25 cellular contexts compared by ENCODE assay signal in the genomic region with DNA sequence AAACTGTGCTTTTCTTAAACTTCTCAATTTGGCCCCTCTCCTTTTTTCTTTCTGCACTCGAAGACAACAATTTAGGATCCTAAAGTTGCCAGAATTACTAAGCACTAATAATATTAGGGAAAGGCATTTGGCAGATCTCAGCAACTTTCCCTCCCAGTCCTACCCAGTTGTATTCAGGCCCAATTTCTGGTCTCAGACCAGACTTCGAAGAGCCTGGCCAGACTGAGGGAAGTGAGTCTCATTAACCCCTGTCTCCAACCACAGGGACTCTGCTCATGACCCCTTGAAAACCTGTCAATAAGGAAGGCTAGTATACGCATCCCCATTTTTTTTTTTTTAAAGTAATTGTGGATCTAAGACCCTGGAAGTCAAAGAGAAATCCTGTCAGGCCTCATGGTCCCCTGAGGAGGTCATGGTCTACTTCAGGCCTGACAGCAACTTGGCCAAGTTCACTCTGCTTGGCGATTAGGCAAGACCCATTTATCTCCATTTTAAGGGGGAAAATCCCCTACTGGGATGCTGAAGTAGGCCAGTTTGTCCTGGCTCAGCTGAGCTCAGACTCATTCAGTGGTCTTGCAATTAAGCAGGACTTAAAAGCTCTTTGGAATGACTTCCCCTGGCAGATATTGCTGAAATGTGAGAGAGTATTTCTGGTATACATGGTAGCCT.
"Had no signal": no experiment of that assay in that cellular context is flagged by ENCODE, and none has a peak within 500 bp of the region (broad histone marks: within the 10 kb centered on the region; RNA-seq: fewer than 3 reads in every experiment).

No MANE protein-coding gene starts in this region.

- ATAC-seq: activated CD4-positive, alpha-beta T cell treated with anti-CD3 and anti-CD28 coated beads for 36 hours; activated CD8-positive, alpha-beta T cell treated with anti-CD3 and anti-CD28 coated beads, Interleukin-2, amount 10 ng/mL, durations not matched to agents 7 days and 5 days; left lung; mucosa of descending colon; natural killer cell treated with Interleukin-12 subunit alpha and Interleukin-12 subunit beta and Interleukin-15 and Interleukin-18, amount 100 ng/mL, for 72 hours; T-cell had no signal

- H3K27ac Mint-ChIP-seq: activated CD4-positive, alpha-beta T cell treated with anti-CD3 and anti-CD28 coated beads for 36 hours; activated CD8-positive, alpha-beta T cell treated with anti-CD3 and anti-CD28 coated beads, Interleukin-2, amount 10 ng/mL, durations not matched to agents 7 days and 5 days; activated naive CD4-positive, alpha-beta T cell treated with anti-CD3 and anti-CD28 coated beads for 36 hours; activated naive CD8-positive, alpha-beta T cell treated with anti-CD3 and anti-CD28 coated beads for 36 hours; activated T-helper 1 cell treated with anti-CD3 and anti-CD28 coated beads, Interleukin-12 subunit alpha, Interleukin-12 subunit beta, Interleukin-2, Interleukin-4 antibody, amounts not matched to agents 30 ng/mL and 10 ng/mL and 1 ng/mL, durations not matched to agents 14 hours and 24 hours and 36 hours; progenitor cell of endocrine pancreas had no signal

- H3K36me3 ChIP-seq: adrenal gland, ascending aorta, cardiac muscle cell, left lung, suprapubic skin, tibial nerve had no signal

- H3K27me3 Mint-ChIP-seq: activated naive CD8-positive, alpha-beta T cell treated with anti-CD3 and anti-CD28 coated beads for 36 hours; natural killer cell treated with Interleukin-12 subunit alpha and Interleukin-12 subunit beta and Interleukin-15 and Interleukin-18, amount 100 ng/mL, for 72 hours; T-cell had no signal

- H3K4me1 ChIP-seq: adrenal gland, ascending aorta, left lung, suprapubic skin, tibial nerve had no signal

- H3K4me3 Mint-ChIP-seq: activated CD4-positive, alpha-beta T cell treated with anti-CD3 and anti-CD28 coated beads for 36 hours; activated CD8-positive, alpha-beta T cell treated with anti-CD3 and anti-CD28 coated beads, Interleukin-2, amount 10 ng/mL, durations not matched to agents 7 days and 5 days; activated naive CD4-positive, alpha-beta T cell treated with anti-CD3 and anti-CD28 coated beads for 36 hours; activated naive CD8-positive, alpha-beta T cell treated with anti-CD3 and anti-CD28 coated beads for 36 hours; activated T-helper 1 cell treated with anti-CD3 and anti-CD28 coated beads, Interleukin-12 subunit alpha, Interleukin-12 subunit beta, Interleukin-2, Interleukin-4 antibody, amounts not matched to agents 30 ng/mL and 10 ng/mL and 1 ng/mL, durations not matched to agents 14 hours and 24 hours and 36 hours; brain; natural killer cell treated with Interleukin-12 subunit alpha and Interleukin-12 subunit beta and Interleukin-15 and Interleukin-18, amount 100 ng/mL, for 72 hours; T-cell had no signal

- H3K9me3 ChIP-seq: adrenal gland, ascending aorta, left lung, mucosa of descending colon, suprapubic skin, tibial nerve had no signal

- DNase-seq: activated CD4-positive, alpha-beta T cell treated with anti-CD3 and anti-CD28 coated beads for 36 hours; activated CD4-positive, CD25-positive, alpha-beta regulatory T cell; activated CD8-positive, alpha-beta T cell treated with anti-CD3 and anti-CD28 coated beads, Interleukin-2, amount 10 ng/mL, durations not matched to agents 7 days and 5 days; activated effector memory CD4-positive, alpha-beta T cell treated with anti-CD3 and anti-CD28 coated beads, Interleukin-2, amount 50 U/mL, for 16 hours; activated naive CD4-positive, alpha-beta T cell treated with anti-CD3 and anti-CD28 coated beads for 36 hours; activated naive CD8-positive, alpha-beta T cell treated with anti-CD3 and anti-CD28 coated beads for 36 hours; adrenal gland; dorsolateral prefrontal cortex; effector memory CD4-positive, alpha-beta T cell; foreskin fibroblast; kidney glomerular epithelial cell; left lung; mucosa of descending colon; retina; stimulated activated naive CD4-positive, alpha-beta T cell; T-cell had no signal

- H3K4me3 ChIP-seq: adrenal gland, ascending aorta, cardiac muscle cell, coronary artery, dorsolateral prefrontal cortex, left lung, mucosa of descending colon, suprapubic skin, tibial nerve had no signal

- H3K9me3 Mint-ChIP-seq: brain, T-cell had no signal

- H3K36me3 Mint-ChIP-seq: brain had no signal

- H3K27me3 ChIP-seq: adrenal gland, ascending aorta, cardiac muscle cell, suprapubic skin, tibial nerve had no signal

- H3K27ac ChIP-seq: adrenal gland, ascending aorta, cardiac muscle cell, coronary artery, dorsolateral prefrontal cortex, left lung, suprapubic skin, tibial nerve had no signal
